In genomic region chr5:415928-416635, GRCh38 we compare ENCODE assay signal across 11 cellular contexts. TPM values are rescaled to one million over a fixed set of nuclear protein-coding genes. Genes with fewer than 3 reads are reported as not detected.
A peak's percentile ranks its signal among the peaks of the same experiment; 100 is the strongest.
DNase-seq lines count a peak whose midpoint lies in the region; ATAC-seq and TF ChIP-seq lines count a peak whose summit lies in the region.
"Had no signal": no experiment of that assay in that cellular context is flagged by ENCODE, and none has a peak within 500 bp of the region (broad histone marks: within the 10 kb centered on the region; RNA-seq: fewer than 3 reads in every experiment).

No MANE protein-coding gene starts in this region.

- peaks cover 0 to 6% of the 10 kb centered on the region in 2 donors for H3K27me3 Mint-ChIP-seq in CD8-positive, alpha-beta memory T cell

- TF ChIP-seq CTCF in fibroblast of lung (conservative IDR thresholded peaks at IDR 0.05 in 1 of 2, IDR thresholded peaks at IDR 0.05 in 1 of 2; ENCODE audit: low read depth in 1 of 2, low read length in 2 of 2) (no peak), omental fat pad (IDR thresholded peaks at IDR 0.05) (no peak)

- H3K27ac Mint-ChIP-seq in CD8-positive, alpha-beta memory T cell, result peak overlapping the region in 2 of 8 donors; percentile 58

- H3K36me3 Mint-ChIP-seq in CD8-positive, alpha-beta memory T cell, result no peaks in the 10 kb centered on the region

- H3K9me3 ChIP-seq in CD8-positive, alpha-beta memory T cell (ENCODE audit: low read length), result no peaks in the 10 kb centered on the region
- H3K9me3 ChIP-seq in KOPT-K1 (ENCODE audit: insufficient read depth, low read length, poor library complexity, severe bottlenecking) (no peaks in the 10 kb centered on the region), fibroblast of lung (ENCODE audit: control insufficient read depth, insufficient read depth, low read depth, low read length) (no peaks in the 10 kb centered on the region)
- H3K9me3 ChIP-seq: ovary had no signal

- H3K4me1 Mint-ChIP-seq in CD8-positive, alpha-beta memory T cell, result no peaks in the 10 kb centered on the region

- no peaks in the 10 kb centered on the region for H3K36me3 ChIP-seq in CD8-positive, alpha-beta memory T cell (ENCODE audit: insufficient read depth, low read length)
- H3K36me3 ChIP-seq in KOPT-K1 (ENCODE audit: insufficient read depth, low read length), result no peaks in the 10 kb centered on the region
- peaks cover 8% of the 10 kb centered on the region for H3K36me3 ChIP-seq in fibroblast of lung (ENCODE audit: control insufficient read depth, insufficient read depth, low read length)
- H3K36me3 ChIP-seq: ovary had no signal

- no peak for DNase-seq in CD8-positive, alpha-beta memory T cell
- DNase-seq in fibroblast of lung (ENCODE audit: low read depth in 2 of 2) (no peak), omental fat pad (ENCODE audit: low spot score) (no peak), GM19240 (ENCODE audit: insufficient read length, low spot score) (no peak), Ammon's horn (ENCODE audit: low spot score) (no peak), GM03348 (ENCODE audit: low spot score) (no peak)
- DNase-seq: SIG-M5 had no signal

- H3K4me2 ChIP-seq in fibroblast of lung (ENCODE audit: extremely low read depth, insufficient read depth, low read length), result no peak overlapping the region

- no peaks in the 10 kb centered on the region for H3K79me2 ChIP-seq in fibroblast of lung (ENCODE audit: control insufficient read depth, insufficient read depth, low read length)

- H3K4me3 ChIP-seq in CD8-positive, alpha-beta memory T cell (ENCODE audit: low read length), result no peak overlapping the region
- H3K4me3 ChIP-seq in fibroblast of lung (replicated peaks in 1 of 4; ENCODE audit: control extremely low read depth in 1 of 4, insufficient read depth in 1 of 4, low read depth in 3 of 4, low read length in 4 of 4), result no peak overlapping the region
- H3K4me3 ChIP-seq: ovary had no signal

- no peaks in the 10 kb centered on the region for H4K20me1 ChIP-seq in fibroblast of lung (ENCODE audit: control insufficient read depth, extremely low read depth, insufficient read depth, low read length)

- peak overlapping the region; percentile 69 for H3K27ac ChIP-seq in CD8-positive, alpha-beta memory T cell (ENCODE audit: low read depth, low read length)
- H3K27ac ChIP-seq in KOPT-K1 (ENCODE audit: low read depth, low read length, poor library complexity, severe bottlenecking) (peak overlapping the region; percentile 48), fibroblast of lung (ENCODE audit: insufficient read depth, low read length) (no peak overlapping the region)
- H3K27ac ChIP-seq: C4-2B had no signal

- peak overlapping the region; percentile 26 for H3K9ac ChIP-seq in fibroblast of lung (ENCODE audit: insufficient read depth, low read length)

- H2AFZ ChIP-seq in fibroblast of lung (ENCODE audit: low read length), result no peak overlapping the region

- no peaks in the 10 kb centered on the region for H3K27me3 ChIP-seq in CD8-positive, alpha-beta memory T cell (ENCODE audit: insufficient read depth, low read length, poor library complexity, severe bottlenecking)
- no peaks in the 10 kb centered on the region for H3K27me3 ChIP-seq in fibroblast of lung (ENCODE audit: control insufficient read depth, insufficient read depth, low read length)
- H3K27me3 ChIP-seq: ovary had no signal

- H3K4me1 ChIP-seq in CD8-positive, alpha-beta memory T cell (ENCODE audit: insufficient read depth, low read length), result no peaks in the 10 kb centered on the region
- H3K4me1 ChIP-seq in fibroblast of lung (ENCODE audit: control insufficient read depth, extremely low read depth, insufficient read depth, low read length), result peaks cover 5% of the 10 kb centered on the region

- ATAC-seq in omental fat pad (ENCODE audit: low FRiP score) (peak; percentile 30), HG02623 (IDR thresholded peaks at IDR 0.05; ENCODE audit: unreplicated experiment) (no peak)

- CTCF ChIA-PET in CD8-positive, alpha-beta memory T cell (lab: Charles Lee), result no interaction called here

- no peaks in the 10 kb centered on the region for H3K9me3 Mint-ChIP-seq in CD8-positive, alpha-beta memory T cell

- POLR2A ChIA-PET in CD8-positive, alpha-beta memory T cell (lab: Charles Lee), result no interaction called here

- H3K4me3 Mint-ChIP-seq in CD8-positive, alpha-beta memory T cell, result peak overlapping the region in 1 of 7 donors; percentile 46

RNA-seq across cellular contexts. Expression of gene EXOC3, which starts 26.9 kb away (rescaled TPM):
- 10 to 100 TPM; 50.2 to 52.4 TPM for total RNA-seq in CD8-positive, alpha-beta memory T cell
- polyA plus RNA-seq in CD8-positive, alpha-beta memory T cell, result 42.9 TPM
- total RNA-seq in fibroblast of lung (34.5 and 36.5 TPM in 2 replicates), omental fat pad (10 to 100 TPM; 46.0 to 56.1 (median 49.5) TPM)
- 19.9 and 24.3 TPM in 2 replicates for polyA plus RNA-seq in fibroblast of lung
- polyA plus RNA-seq in fibroblast of lung (2012), result 36.3 and 49.1 TPM in 2 replicates
- polyA minus RNA-seq in fibroblast of lung (ENCODE audit: low replicate concordance), result 38.8 and 41.0 TPM in 2 replicates
